ENCODE assay signal across 23 cellular contexts in genomic region chr7:84264341-84264740, GRCh38.
"Had no signal": no experiment of that assay in that cellular context is flagged by ENCODE, and none has a peak within 500 bp of the region (broad histone marks: within the 10 kb centered on the region; RNA-seq: fewer than 3 reads in every experiment).

No MANE protein-coding gene starts in this region.

- H3K27me3 ChIP-seq: adrenal gland, right lobe of liver, transverse colon had no signal

- H3K4me3 Mint-ChIP-seq: activated B cell treated with CpG ODN at 0.5 μM for 24 hours; activated CD4-positive, alpha-beta T cell treated with anti-CD3 and anti-CD28 coated beads, Interleukin-2, amount 10 ng/mL, durations not matched to agents 24 days and 14 days; activated naive CD4-positive, alpha-beta T cell treated with anti-CD3 and anti-CD28 coated beads, Interleukin-2, amount 10 ng/mL, durations not matched to agents 7 days and 5 days; activated T-helper 17 cell treated with anti-CD3 and anti-CD28 coated beads, Interleukin-2, amount 50 U/mL, for 72 hours; brain; central memory CD8-positive, alpha-beta T cell; naive thymus-derived CD8-positive, alpha-beta T cell; stimulated activated memory B cell treated with anti-CD40 and anti-IgM and Interleukin-4, amounts not matched to agents 10 μg/mL and 1 μg/mL and 100 μg/mL, for 72 hours; T-helper 1 cell treated with Interleukin-12 subunit alpha and Interleukin-12 subunit beta and Interleukin-4 antibody, amounts not matched to agents 30 μg/mL and 1 μg/mL, for 36 hours had no signal

- H3K4me1 ChIP-seq: adrenal gland, prostate gland, right lobe of liver, transverse colon had no signal

- H3K9me3 Mint-ChIP-seq: activated B cell treated with CpG ODN at 0.5 μM for 24 hours; activated CD4-positive, alpha-beta T cell treated with anti-CD3 and anti-CD28 coated beads, Interleukin-2, amount 10 ng/mL, durations not matched to agents 24 days and 14 days; activated naive CD4-positive, alpha-beta T cell treated with anti-CD3 and anti-CD28 coated beads, Interleukin-2, amount 10 ng/mL, durations not matched to agents 7 days and 5 days; activated T-helper 17 cell treated with anti-CD3 and anti-CD28 coated beads, Interleukin-2, amount 50 U/mL, for 72 hours; T-helper 1 cell treated with Interleukin-12 subunit alpha and Interleukin-12 subunit beta and Interleukin-4 antibody, amounts not matched to agents 30 μg/mL and 1 μg/mL, for 36 hours had no signal

- H3K4me1 Mint-ChIP-seq: activated B cell treated with CpG ODN at 0.5 μM for 24 hours; activated CD4-positive, alpha-beta T cell treated with anti-CD3 and anti-CD28 coated beads, Interleukin-2, amount 10 ng/mL, durations not matched to agents 24 days and 14 days; activated naive CD4-positive, alpha-beta T cell treated with anti-CD3 and anti-CD28 coated beads, Interleukin-2, amount 10 ng/mL, durations not matched to agents 7 days and 5 days; activated T-helper 17 cell treated with anti-CD3 and anti-CD28 coated beads, Interleukin-2, amount 50 U/mL, for 72 hours; brain; central memory CD8-positive, alpha-beta T cell; stimulated activated memory B cell treated with anti-CD40 and anti-IgM and Interleukin-4, amounts not matched to agents 10 μg/mL and 1 μg/mL and 100 μg/mL, for 72 hours had no signal

- H3K36me3 ChIP-seq: adrenal gland, prostate gland, right lobe of liver, transverse colon had no signal

- H3K27me3 Mint-ChIP-seq: activated B cell treated with CpG ODN at 0.5 μM for 24 hours; activated CD4-positive, alpha-beta T cell treated with anti-CD3 and anti-CD28 coated beads, Interleukin-2, amount 10 ng/mL, durations not matched to agents 24 days and 14 days; activated naive CD4-positive, alpha-beta T cell treated with anti-CD3 and anti-CD28 coated beads, Interleukin-2, amount 10 ng/mL, durations not matched to agents 7 days and 5 days; activated T-helper 17 cell treated with anti-CD3 and anti-CD28 coated beads, Interleukin-2, amount 50 U/mL, for 72 hours; brain; central memory CD8-positive, alpha-beta T cell; stimulated activated memory B cell treated with anti-CD40 and anti-IgM and Interleukin-4, amounts not matched to agents 10 μg/mL and 1 μg/mL and 100 μg/mL, for 72 hours had no signal

- H3K4me3 ChIP-seq: adrenal gland, mucosa of descending colon, prostate gland, right lobe of liver, transverse colon had no signal

- ATAC-seq: activated T-helper 17 cell treated with anti-CD3 and anti-CD28 coated beads, Interleukin-2, amount 50 U/mL, for 72 hours; left lobe of liver; mucosa of descending colon; naive thymus-derived CD8-positive, alpha-beta T cell; right lobe of liver; stimulated activated memory B cell treated with anti-CD40 and anti-IgM and Interleukin-4, amounts not matched to agents 10 μg/mL and 1 μg/mL and 100 μg/mL, for 72 hours had no signal

- H3K9me3 ChIP-seq: adrenal gland, mucosa of descending colon, prostate gland, right lobe of liver, transverse colon had no signal

- H3K27ac ChIP-seq: adrenal gland, epithelial cell of prostate, prostate gland, right lobe of liver, transverse colon had no signal

- DNase-seq: activated B cell treated with CpG ODN at 0.5 μM for 24 hours; activated CD4-positive, alpha-beta T cell treated with anti-CD3 and anti-CD28 coated beads, Interleukin-2, amount 10 ng/mL, durations not matched to agents 24 days and 14 days; activated CD8-positive, alpha-beta memory T cell treated with anti-CD3 and anti-CD28 coated beads for 24 hours; activated naive CD4-positive, alpha-beta T cell treated with anti-CD3 and anti-CD28 coated beads, Interleukin-2, amount 10 ng/mL, durations not matched to agents 7 days and 5 days; activated T-cell treated with anti-CD3 and anti-CD28 coated beads for 4 hours; adrenal gland; cortex of kidney; effector memory CD4-positive, alpha-beta T cell; islet precursor cell; mucosa of descending colon; naive thymus-derived CD8-positive, alpha-beta T cell; nucleus accumbens; right lobe of liver; substantia nigra; transverse colon had no signal

- H3K36me3 Mint-ChIP-seq: activated naive CD4-positive, alpha-beta T cell treated with anti-CD3 and anti-CD28 coated beads, Interleukin-2, amount 10 ng/mL, durations not matched to agents 7 days and 5 days; brain; naive thymus-derived CD8-positive, alpha-beta T cell; stimulated activated memory B cell treated with anti-CD40 and anti-IgM and Interleukin-4, amounts not matched to agents 10 μg/mL and 1 μg/mL and 100 μg/mL, for 72 hours had no signal

- H3K27ac Mint-ChIP-seq: activated B cell treated with CpG ODN at 0.5 μM for 24 hours; activated CD4-positive, alpha-beta T cell treated with anti-CD3 and anti-CD28 coated beads, Interleukin-2, amount 10 ng/mL, durations not matched to agents 24 days and 14 days; activated naive CD4-positive, alpha-beta T cell treated with anti-CD3 and anti-CD28 coated beads, Interleukin-2, amount 10 ng/mL, durations not matched to agents 7 days and 5 days; activated T-helper 17 cell treated with anti-CD3 and anti-CD28 coated beads, Interleukin-2, amount 50 U/mL, for 72 hours; brain; naive thymus-derived CD8-positive, alpha-beta T cell; stimulated activated memory B cell treated with anti-CD40 and anti-IgM and Interleukin-4, amounts not matched to agents 10 μg/mL and 1 μg/mL and 100 μg/mL, for 72 hours; T-helper 1 cell treated with Interleukin-12 subunit alpha and Interleukin-12 subunit beta and Interleukin-4 antibody, amounts not matched to agents 30 μg/mL and 1 μg/mL, for 36 hours had no signal
